Comparison of ENCODE assay signal across 23 cellular contexts in genomic region chr2:27647289-27647688, GRCh38. TPM values are rescaled to one million over a fixed set of nuclear protein-coding genes. Genes with fewer than 3 reads are reported as not detected.
DNase-seq lines count a peak whose midpoint lies in the region; ATAC-seq and TF ChIP-seq lines count a peak whose summit lies in the region.
"Had no signal": no experiment of that assay in that cellular context is flagged by ENCODE, and none has a peak within 500 bp of the region (broad histone marks: within the 10 kb centered on the region; RNA-seq: fewer than 3 reads in every experiment).

No MANE protein-coding gene starts in this region.

- no peaks in the 10 kb centered on the region for H3K9me3 Mint-ChIP-seq in activated T-cell treated with anti-CD3 and anti-CD28 coated beads, Interleukin-2, amount 50 U/mL, for 24 hours
- H3K9me3 Mint-ChIP-seq in activated T-cell treated with anti-CD3 and anti-CD28 coated beads, Interleukin-2, amount 50 U/mL, for 4 hours = no peaks in the 10 kb centered on the region
- no peaks in the 10 kb centered on the region for H3K9me3 Mint-ChIP-seq in type B pancreatic cell
- H3K9me3 Mint-ChIP-seq: activated CD4-positive, alpha-beta T cell treated with anti-CD3 and anti-CD28 coated beads, Interleukin-2, amount 10 ng/mL, durations not matched to agents 24 days and 14 days; CD14-positive monocyte; memory B cell had no signal

- DNase-seq in activated T-cell treated with anti-CD3 and anti-CD28 coated beads, Interleukin-2, amount 50 U/mL, for 24 hours = no peak
- DNase-seq in activated T-cell treated with anti-CD3 and anti-CD28 coated beads, Interleukin-2, amount 50 U/mL, for 4 hours = no peak
- peak; percentile 73 for DNase-seq in GM23248
- peak; percentile 34 for DNase-seq in astrocyte of the hippocampus (ENCODE audit: low read depth, low spot score)
- peak; percentile 58 for DNase-seq in iris pigment epithelial cell (ENCODE audit: low read depth)
- DNase-seq in NOMO-1 treated with dmso at 0.1 percent for 144 hours (lab: John Stamatoyannopoulos, UW; ENCODE audit: unreplicated experiment) = no peak
- no peak for DNase-seq in stimulated activated CD4-positive, alpha-beta T cell treated with anti-CD3 and anti-CD28 coated beads, Interleukin-4, amount 100 ng/mL, for 1 hour
- no peak for DNase-seq in type B pancreatic cell (ENCODE audit: extremely low spot score, unreplicated experiment)
- DNase-seq: activated CD4-positive, alpha-beta T cell treated with anti-CD3 and anti-CD28 coated beads, Interleukin-2, amount 10 ng/mL, durations not matched to agents 24 days and 14 days; activated CD8-positive, alpha-beta memory T cell treated with anti-CD3 and anti-CD28 coated beads, Interleukin-2, amount 50 U/mL, for 4 hours; activated naive CD4-positive, alpha-beta T cell; anterior cingulate cortex; effector CD8-positive, alpha-beta T cell; left cardiac atrium; NCI-H1105 treated with DMSO at 0.1 percent for 48 hours; NCI-H2081 treated with DMSO at 0.1 percent for 48 hours; stimulated activated CD4-positive, alpha-beta T cell treated with anti-CD3 and anti-CD28 coated beads, Interleukin-4, amount 100 ng/mL, for 4 hours; stomach; transverse colon had no signal

- no peaks in the 10 kb centered on the region for H3K9me3 ChIP-seq in GM23248 (ENCODE audit: low read depth)
- H3K9me3 ChIP-seq: stomach, transverse colon had no signal

- no peaks in the 10 kb centered on the region for H3K27me3 ChIP-seq in GM23248 (replicated peaks; ENCODE audit: insufficient read depth)
- H3K27me3 ChIP-seq: stomach, transverse colon had no signal

- no peaks in the 10 kb centered on the region for H3K4me1 Mint-ChIP-seq in activated T-cell treated with anti-CD3 and anti-CD28 coated beads, Interleukin-2, amount 50 U/mL, for 24 hours (ENCODE audit: low read depth)
- H3K4me1 Mint-ChIP-seq in activated T-cell treated with anti-CD3 and anti-CD28 coated beads, Interleukin-2, amount 50 U/mL, for 4 hours (ENCODE audit: low read depth) = no peaks in the 10 kb centered on the region
- H3K4me1 Mint-ChIP-seq in type B pancreatic cell (ENCODE audit: unreplicated experiment) = no peaks in the 10 kb centered on the region
- H3K4me1 Mint-ChIP-seq: activated CD4-positive, alpha-beta T cell treated with anti-CD3 and anti-CD28 coated beads, Interleukin-2, amount 10 ng/mL, durations not matched to agents 24 days and 14 days; CD14-positive monocyte; memory B cell had no signal

- no peaks in the 10 kb centered on the region for H3K9me2 ChIP-seq in GM23248 (ENCODE audit: insufficient read depth)

- peaks cover 32% of the 10 kb centered on the region for H3F3A ChIP-seq in GM23248 (ENCODE audit: insufficient read depth)

- H4K20me1 ChIP-seq in GM23248 (ENCODE audit: insufficient read depth) = no peaks in the 10 kb centered on the region

- H3K79me2 ChIP-seq in GM23248 (ENCODE audit: insufficient read depth) = no peaks in the 10 kb centered on the region

- H3K4me2 ChIP-seq in GM23248 (ENCODE audit: unreplicated experiment) = no peak overlapping the region

- peaks cover 47% of the 10 kb centered on the region for H3K36me3 ChIP-seq in GM23248 (ENCODE audit: low read depth)

- TF ChIP-seq CTCF in type B pancreatic cell (conservative IDR thresholded peaks at IDR 0.05) = no peak

- H3K27ac Mint-ChIP-seq in activated T-cell treated with anti-CD3 and anti-CD28 coated beads, Interleukin-2, amount 50 U/mL, for 24 hours = peak overlapping the region; percentile 73
- H3K27ac Mint-ChIP-seq in type B pancreatic cell = no peak overlapping the region
- H3K27ac Mint-ChIP-seq: activated CD4-positive, alpha-beta T cell treated with anti-CD3 and anti-CD28 coated beads, Interleukin-2, amount 10 ng/mL, durations not matched to agents 24 days and 14 days; CD14-positive monocyte; memory B cell had no signal

- H2AFZ ChIP-seq in GM23248 = no peak overlapping the region

- H3K27ac ChIP-seq in GM23248 = no peak overlapping the region
- H3K27ac ChIP-seq: stomach, transverse colon had no signal

- in situ Hi-C loops in GM23248 (cut with MboI) = no loop called here

- ATAC-seq in activated T-cell treated with anti-CD3 and anti-CD28 coated beads, Interleukin-2, amount 50 U/mL, for 4 hours = no peak
- ATAC-seq: esophagus mucosa, HepG2, left cardiac atrium had no signal

- no peak overlapping the region for H3K4me3 ChIP-seq in GM23248
- H3K4me3 ChIP-seq: stomach, transverse colon had no signal

- H3K36me3 Mint-ChIP-seq in activated T-cell treated with anti-CD3 and anti-CD28 coated beads, Interleukin-2, amount 50 U/mL, for 24 hours (ENCODE audit: low read depth) = peaks cover 93% of the 10 kb centered on the region
- H3K36me3 Mint-ChIP-seq in activated T-cell treated with anti-CD3 and anti-CD28 coated beads, Interleukin-2, amount 50 U/mL, for 4 hours (ENCODE audit: insufficient read depth) = peaks cover 29% of the 10 kb centered on the region
- peaks cover 10% of the 10 kb centered on the region for H3K36me3 Mint-ChIP-seq in type B pancreatic cell

- 0 out of 2 replicates have a peak, but pooled peaks cover 5% of the 10 kb centered on the region for H3K4me1 ChIP-seq in GM23248 (ENCODE audit: insufficient read depth)
- H3K4me1 ChIP-seq: stomach, transverse colon had no signal

- no peak overlapping the region for H3K9ac ChIP-seq in GM23248

- H3K27me3 Mint-ChIP-seq in activated T-cell treated with anti-CD3 and anti-CD28 coated beads, Interleukin-2, amount 50 U/mL, for 24 hours = no peaks in the 10 kb centered on the region
- no peaks in the 10 kb centered on the region for H3K27me3 Mint-ChIP-seq in activated T-cell treated with anti-CD3 and anti-CD28 coated beads, Interleukin-2, amount 50 U/mL, for 4 hours (ENCODE audit: low read depth)
- H3K27me3 Mint-ChIP-seq in type B pancreatic cell = no peaks in the 10 kb centered on the region
- H3K27me3 Mint-ChIP-seq: activated CD4-positive, alpha-beta T cell treated with anti-CD3 and anti-CD28 coated beads, Interleukin-2, amount 10 ng/mL, durations not matched to agents 24 days and 14 days; memory B cell had no signal

- H3K4me3 Mint-ChIP-seq in activated T-cell treated with anti-CD3 and anti-CD28 coated beads, Interleukin-2, amount 50 U/mL, for 24 hours = no peak overlapping the region
- H3K4me3 Mint-ChIP-seq in activated T-cell treated with anti-CD3 and anti-CD28 coated beads, Interleukin-2, amount 50 U/mL, for 4 hours = no peak overlapping the region
- no peak overlapping the region for H3K4me3 Mint-ChIP-seq in type B pancreatic cell
- H3K4me3 Mint-ChIP-seq: activated CD4-positive, alpha-beta T cell treated with anti-CD3 and anti-CD28 coated beads, Interleukin-2, amount 10 ng/mL, durations not matched to agents 24 days and 14 days; CD14-positive monocyte; memory B cell had no signal

RNA-seq across cellular contexts. Expression of gene SUPT7L, which starts 16.1 kb away (rescaled TPM):
- total RNA-seq in activated T-cell treated with anti-CD3 and anti-CD28 coated beads, Interleukin-2, amount 50 U/mL, for 4 hours = 10 to 100 TPM; 23.6 to 31.4 (median 28.1) TPM
- total RNA-seq in GM23248 (2014; rRNA removed; shearing (Covaris generic)) = 24.6 and 25.3 TPM in 2 replicates
- polyA plus RNA-seq in GM23248 (2016; fragmentation: Nextera tagmentation; extraction: Ambion mirVana) = 22.0 and 23.3 TPM in 2 replicates
- 31.4 and 39.8 TPM in 2 replicates for total RNA-seq in type B pancreatic cell (ENCODE audit: low replicate concordance)

RNA-seq across cellular contexts. Expression of gene SLC4A1AP, which starts 16.4 kb away (rescaled TPM):
- total RNA-seq in activated T-cell treated with anti-CD3 and anti-CD28 coated beads, Interleukin-2, amount 50 U/mL, for 4 hours = 10 to 100 TPM; 32.7 to 37.5 (median 32.7) TPM
- 21.0 and 23.9 TPM in 2 replicates for total RNA-seq in GM23248 (2014; rRNA removed; shearing (Covaris generic))
- polyA plus RNA-seq in GM23248 (2016; fragmentation: Nextera tagmentation; extraction: Ambion mirVana) = 22.4 and 24.4 TPM in 2 replicates
- total RNA-seq in type B pancreatic cell (ENCODE audit: low replicate concordance) = 17.7 and 20.7 TPM in 2 replicates

RNA-seq across cellular contexts. Expression of gene GPN1, which starts 18.4 kb away (rescaled TPM):
- total RNA-seq in activated T-cell treated with anti-CD3 and anti-CD28 coated beads, Interleukin-2, amount 50 U/mL, for 4 hours = 10 to 100 TPM; 66.5 to 76.6 (median 69.4) TPM
- 24.7 and 25.1 TPM in 2 replicates for total RNA-seq in GM23248 (2014; rRNA removed; shearing (Covaris generic))
- polyA plus RNA-seq in GM23248 (2016; fragmentation: Nextera tagmentation; extraction: Ambion mirVana) = 41.4 and 42.4 TPM in 2 replicates
- 32.5 and 39.0 TPM in 2 replicates for total RNA-seq in type B pancreatic cell (ENCODE audit: low replicate concordance)

RNA-seq across cellular contexts. Expression of gene CCDC121, which starts 18.5 kb away (rescaled TPM):
- under 1 TPM; 0.11 to 0.27 (median 0.25) TPM for total RNA-seq in activated T-cell treated with anti-CD3 and anti-CD28 coated beads, Interleukin-2, amount 50 U/mL, for 4 hours
- 1.6 and 3.4 TPM in 2 replicates for total RNA-seq in GM23248 (2014; rRNA removed; shearing (Covaris generic))
- 0.50 and 0.87 TPM in 2 replicates for polyA plus RNA-seq in GM23248 (2016; fragmentation: Nextera tagmentation; extraction: Ambion mirVana)
- 5.5 and 5.6 TPM in 2 replicates for total RNA-seq in type B pancreatic cell (ENCODE audit: low replicate concordance)

Comparison
In these comparisons a context has a peak if more than half of its experiments do, and no peak if none do; other contexts are left out.
1. DNase-seq: peak in GM23248 (single experiment), astrocyte of the hippocampus (single experiment) and iris pigment epithelial cell (single experiment); none in activated T-cell treated with anti-CD3 and anti-CD28 coated beads, Interleukin-2, amount 50 U/mL, for 24 hours (single experiment), activated T-cell treated with anti-CD3 and anti-CD28 coated beads, Interleukin-2, amount 50 U/mL, for 4 hours (single experiment), NOMO-1 treated with dmso at 0.1 percent for 144 hours (single experiment), stimulated activated CD4-positive, alpha-beta T cell treated with anti-CD3 and anti-CD28 coated beads, Interleukin-4, amount 100 ng/mL, for 1 hour (single experiment) and type B pancreatic cell (single experiment).